Comparison of ENCODE assay signal across 20 cellular contexts in genomic region chr14:96583605-96584041, GRCh38.
A peak's percentile ranks its signal among the peaks of the same experiment; 100 is the strongest.
DNase-seq lines count a peak whose midpoint lies in the region; ATAC-seq, FAIRE-seq and TF ChIP-seq lines count a peak whose summit lies in the region.
"Had no signal": no experiment of that assay in that cellular context is flagged by ENCODE, and none has a peak within 500 bp of the region (broad histone marks: within the 10 kb centered on the region; RNA-seq: fewer than 3 reads in every experiment).

No MANE protein-coding gene starts in this region.

- H3K4me3 Mint-ChIP-seq in brain (no peak overlapping the region), endothelial cell (ENCODE audit: unreplicated experiment) (no peak overlapping the region)
- H3K4me3 Mint-ChIP-seq: activated B cell treated with CpG ODN at 0.5 μM for 24 hours; activated naive CD4-positive, alpha-beta T cell treated with anti-CD3 and anti-CD28 coated beads for 36 hours; activated T-cell treated with anti-CD3 and anti-CD28 coated beads, Interleukin-2, amount 50 U/mL, for 72 hours; CD4-positive, alpha-beta memory T cell had no signal

- no peak for TF ChIP-seq RAD21 in SK-N-SH (IDR thresholded peaks at IDR 0.05; ENCODE audit: low read length)

- H3K27ac Mint-ChIP-seq in brain = peak overlapping the region in 3 of 5 experiments; percentile 53 to 88 (median 66)
- H3K27ac Mint-ChIP-seq in endothelial cell (ENCODE audit: unreplicated experiment) = no peak overlapping the region
- H3K27ac Mint-ChIP-seq: activated B cell treated with CpG ODN at 0.5 μM for 24 hours; activated naive CD4-positive, alpha-beta T cell treated with anti-CD3 and anti-CD28 coated beads for 36 hours; activated T-cell treated with anti-CD3 and anti-CD28 coated beads, Interleukin-2, amount 50 U/mL, for 72 hours; nephron progenitor cell had no signal

- H3K4me2 ChIP-seq in SK-N-SH (no peak overlapping the region), neuronal stem cell (ENCODE audit: insufficient read depth, low read length, poor library complexity, severe bottlenecking) (no peak overlapping the region)

- H3K9ac ChIP-seq in SK-N-SH = no peak overlapping the region
- H3K9ac ChIP-seq in neuronal stem cell (ENCODE audit: low read depth, low read length, poor library complexity) = peak overlapping the region; percentile 53

- no peak for TF ChIP-seq POLR2A in GM12891 (IDR thresholded peaks at IDR 0.05; ENCODE audit: low read depth, low read length)

- no peak overlapping the region for H2BK120ac ChIP-seq in neuronal stem cell (ENCODE audit: low read depth, low read length)

- CTCF ChIA-PET in SK-N-SH (lab: Yijun Ruan, JAX) = interaction anchor here (0.5 to 11.6 kb wide), 24 partner anchors 10 to 492 kb away, joined by 3 to 170 read pairs (median 4); no protein-coding TSS in a partner anchor

- peak overlapping the region; percentile 73 for H2BK12ac ChIP-seq in neuronal stem cell (ENCODE audit: low read length)

- no peak overlapping the region for H3K4ac ChIP-seq in neuronal stem cell (ENCODE audit: low read length)

- no peaks in the 10 kb centered on the region for H3F3A ChIP-seq in SK-N-SH (replicated peaks; ENCODE audit: insufficient read depth)

- H3K18ac ChIP-seq in neuronal stem cell (ENCODE audit: low read length) = peak overlapping the region; percentile 46

- no peaks in the 10 kb centered on the region for H3K9me2 ChIP-seq in SK-N-SH

- no peak overlapping the region for H3K4me3 ChIP-seq in SK-N-SH (ENCODE audit: low read depth in 2 of 2, low read length in 1 of 2)
- no peak overlapping the region for H3K4me3 ChIP-seq in neuronal stem cell (ENCODE audit: low read length in 2 of 2)
- H3K4me3 ChIP-seq in ascending aorta = no peak overlapping the region
- H3K4me3 ChIP-seq: gastrocnemius medialis, HAP-1, upper lobe of left lung had no signal

- no peaks in the 10 kb centered on the region for H4K20me1 ChIP-seq in SK-N-SH (ENCODE audit: insufficient read depth)

- POLR2A ChIA-PET in SK-N-SH (lab: Yijun Ruan, JAX) = interaction anchor here (0.6 kb wide), 1 partner anchor 44 kb away, joined by 6 read pairs; no protein-coding TSS in a partner anchor

- H3K27ac ChIP-seq in SK-N-SH (ENCODE audit: low read depth in 2 of 2, low read length in 1 of 2) = no peak overlapping the region
- H3K27ac ChIP-seq in neuronal stem cell (replicated peaks; ENCODE audit: low read length) = no peak overlapping the region
- H3K27ac ChIP-seq in ascending aorta = no peak overlapping the region
- H3K27ac ChIP-seq: gastrocnemius medialis, upper lobe of left lung had no signal

- no peak for TF ChIP-seq EP300 in SK-N-SH (IDR thresholded peaks at IDR 0.05; ENCODE audit: borderline replicate concordance in 1 of 2, low read depth in 1 of 2, low read length in 1 of 2)

- no peaks in the 10 kb centered on the region for H3K79me1 ChIP-seq in neuronal stem cell (ENCODE audit: low read depth, low read length)

- H3K27me3 ChIP-seq in SK-N-SH (ENCODE audit: insufficient read depth) = no peaks in the 10 kb centered on the region; the same call in 1 of the 2 replicates
- H3K27me3 ChIP-seq in neuronal stem cell (ENCODE audit: control insufficient read depth in 3 of 3, insufficient read depth in 3 of 3, low read depth in 1 of 3, low read length in 3 of 3) = no peaks in the 10 kb centered on the region
- H3K27me3 ChIP-seq in ascending aorta = no peaks in the 10 kb centered on the region

- intact Hi-C loops in ascending aorta (cut with DNase I) = no loop called here

- DNase-seq in SK-N-SH = no peak
- DNase-seq in GM12891 (ENCODE audit: insufficient read length, low spot score) = no peak
- DNase-seq in neuronal stem cell (ENCODE audit: low spot score) = no peak
- no peak for DNase-seq in ascending aorta (ENCODE audit: low spot score in 2 of 2)
- no peak for DNase-seq in endothelial cell (ENCODE audit: low spot score)
- DNase-seq: activated B cell treated with CpG ODN at 0.5 μM for 24 hours, gastrocnemius medialis, left ventricle myocardium superior, NCI-H446 treated with DMSO at 0.1 percent for 48 hours, SW 1271 had no signal

- H3K4me1 ChIP-seq in SK-N-SH (ENCODE audit: control insufficient read depth in 1 of 2, insufficient read depth in 2 of 2, low read depth in 1 of 2, low read length in 1 of 2) (peaks cover 0 to 2% of the 10 kb centered on the region in 2 experiments; a peak in 1 of 4 replicates), neuronal stem cell (ENCODE audit: control insufficient read depth in 2 of 2, insufficient read depth in 1 of 2, low read depth in 1 of 2, low read length in 2 of 2) (peaks cover 6 to 29% of the 10 kb centered on the region in 2 donors), ascending aorta (no peaks in the 10 kb centered on the region)
- H3K4me1 ChIP-seq: gastrocnemius medialis had no signal

- H3K36me3 ChIP-seq in SK-N-SH (replicated peaks in 1 of 2; ENCODE audit: control insufficient read depth in 1 of 2, insufficient read depth in 2 of 2, low read length in 1 of 2) = no peaks in the 10 kb centered on the region
- no peaks in the 10 kb centered on the region for H3K36me3 ChIP-seq in neuronal stem cell (replicated peaks in 1 of 2; ENCODE audit: control insufficient read depth in 2 of 2, insufficient read depth in 2 of 2, low read length in 2 of 2)
- no peaks in the 10 kb centered on the region for H3K36me3 ChIP-seq in ascending aorta
- H3K36me3 ChIP-seq: gastrocnemius medialis, HAP-1, upper lobe of left lung had no signal

- no peak overlapping the region for H2AK5ac ChIP-seq in neuronal stem cell (ENCODE audit: low read depth, low read length)

- 84% methylated on average over 8 of the region's 10 CpGs for WGBS in SK-N-SH (ENCODE audit: low lambda C conversion rate)
- no CpG with 5 or more reads among the region's 10 CpGs for WGBS in neuronal stem cell (ENCODE audit: extremely low coverage in 2 of 2, insufficient read length in 2 of 2, insufficient replicate concordance in 1 of 2), 2 donors

- no peak overlapping the region for H4K8ac ChIP-seq in neuronal stem cell (ENCODE audit: low read depth, low read length)

- H3K9me3 Mint-ChIP-seq in brain = no peaks in the 10 kb centered on the region
- no peaks in the 10 kb centered on the region for H3K9me3 Mint-ChIP-seq in endothelial cell (ENCODE audit: unreplicated experiment)
- H3K9me3 Mint-ChIP-seq: activated B cell treated with CpG ODN at 0.5 μM for 24 hours; activated naive CD4-positive, alpha-beta T cell treated with anti-CD3 and anti-CD28 coated beads for 36 hours; activated T-cell treated with anti-CD3 and anti-CD28 coated beads, Interleukin-2, amount 50 U/mL, for 72 hours; nephron progenitor cell had no signal

- no peaks in the 10 kb centered on the region for H3K9me3 ChIP-seq in SK-N-SH
- H3K9me3 ChIP-seq in neuronal stem cell (replicated peaks in 1 of 2; ENCODE audit: control insufficient read depth in 2 of 2, insufficient read depth in 1 of 2, low read depth in 1 of 2, low read length in 2 of 2) = no peaks in the 10 kb centered on the region
- no peaks in the 10 kb centered on the region for H3K9me3 ChIP-seq in ascending aorta
- H3K9me3 ChIP-seq: gastrocnemius medialis, HAP-1, upper lobe of left lung had no signal

- H2AFZ ChIP-seq in SK-N-SH (ENCODE audit: low read depth) = no peak overlapping the region
- H2AFZ ChIP-seq in neuronal stem cell (ENCODE audit: low read length) = no peak overlapping the region

- peak overlapping the region; percentile 4 for H3K23ac ChIP-seq in neuronal stem cell (ENCODE audit: low read depth, low read length, poor library complexity)

- no peak overlapping the region for H4K91ac ChIP-seq in neuronal stem cell (ENCODE audit: low read depth, low read length, poor library complexity)

- H3K79me2 ChIP-seq in SK-N-SH (ENCODE audit: insufficient read depth) = no peaks in the 10 kb centered on the region

- peak overlapping the region; percentile 13 for H2BK5ac ChIP-seq in neuronal stem cell (ENCODE audit: low read length)

- ATAC-seq in SK-N-SH treated with all-trans-retinoic acid at 6 μM for 48 hours (peak; percentile 5; the same call in 1 of the 3 replicates), HG02852 (IDR thresholded peaks at IDR 0.05; ENCODE audit: unreplicated experiment) (no peak)
- ATAC-seq: gastrocnemius medialis had no signal

- H2BK15ac ChIP-seq in neuronal stem cell (ENCODE audit: low read length) = peak overlapping the region; percentile 49

- FAIRE-seq in GM12891 (lab: Jason Lieb, UNC) = peak; percentile 31
- FAIRE-seq: G401.6 had no signal

- H3K27me3 Mint-ChIP-seq in brain (peaks cover 5% of the 10 kb centered on the region), endothelial cell (ENCODE audit: unreplicated experiment) (peaks cover 1% of the 10 kb centered on the region)

- peak overlapping the region; percentile 9 for H3K14ac ChIP-seq in neuronal stem cell (ENCODE audit: low read length)

- H3K36me3 Mint-ChIP-seq in brain (no peaks in the 10 kb centered on the region), endothelial cell (ENCODE audit: low read depth, unreplicated experiment) (no peaks in the 10 kb centered on the region)
- H3K36me3 Mint-ChIP-seq: CD4-positive, alpha-beta memory T cell had no signal

- H3K4me1 Mint-ChIP-seq in brain (peaks cover 60% of the 10 kb centered on the region), endothelial cell (ENCODE audit: unreplicated experiment) (peaks cover 5% of the 10 kb centered on the region)

- no peak for TF ChIP-seq CTCF in SK-N-SH (IDR thresholded peaks at IDR 0.05)
- no peak for TF ChIP-seq CTCF in brain (conservative IDR thresholded peaks at IDR 0.05)
- TF ChIP-seq CTCF in ascending aorta (IDR thresholded peaks at IDR 0.05) = no peak
- no peak for TF ChIP-seq CTCF in endothelial cell (IDR thresholded peaks at IDR 0.05; ENCODE audit: unreplicated experiment)

TF ChIP-seq in SK-N-SH, 30 proteins besides CTCF, POLR2A, EP300 and RAD21 (continues in another document):
- TF ChIP-seq MAX (IDR thresholded peaks at IDR 0.05; ENCODE audit: low read depth) (no peak), YY1 (IDR thresholded peaks at IDR 0.05; ENCODE audit: low read depth) (no peak), FOSL2 (IDR thresholded peaks at IDR 0.05; ENCODE audit: borderline replicate concordance, low read depth) (no peak), MEF2A (IDR thresholded peaks at IDR 0.05; ENCODE audit: borderline replicate concordance, low read depth) (no peak)

TF ChIP-seq in GM12891, 5 proteins besides CTCF, POLR2A, EP300 and RAD21:
- TF ChIP-seq POU2F2 (IDR thresholded peaks at IDR 0.05; ENCODE audit: low read depth, low read length) (no peak), TAF1 (IDR thresholded peaks at IDR 0.05; ENCODE audit: low read depth, low read length) (no peak), SPI1 (IDR thresholded peaks at IDR 0.05; ENCODE audit: low read depth, low read length) (no peak), PAX5 (IDR thresholded peaks at IDR 0.05; ENCODE audit: insufficient read depth, low read length, severe bottlenecking) (no peak), POLR2AphosphoS5 (IDR thresholded peaks at IDR 0.05; ENCODE audit: low read depth, low read length) (no peak)
